Comparison of ENCODE assay signal across 1 cellular context in the genomic region with DNA sequence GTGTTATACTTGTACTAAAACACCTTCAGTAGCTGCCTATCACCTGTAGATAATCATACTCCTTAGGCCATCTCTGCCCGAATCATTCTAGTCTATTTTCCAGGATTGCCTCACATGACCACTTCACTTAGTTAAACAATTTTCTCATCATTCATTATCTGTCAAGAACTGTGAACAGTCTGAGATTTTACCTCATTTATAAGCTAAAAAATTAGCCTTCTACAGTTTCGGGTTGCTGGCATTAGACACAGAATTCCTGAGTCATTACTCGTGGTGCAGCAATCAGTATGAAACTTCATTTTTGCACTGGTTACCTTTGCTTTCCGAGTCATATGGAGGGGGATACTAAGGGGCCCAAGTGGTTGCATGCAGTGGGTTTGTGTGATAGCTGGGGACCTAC.
A peak's percentile ranks its signal among the peaks of the same experiment; 100 is the strongest.
TF ChIP-seq lines count a peak whose summit lies in the region.

No MANE protein-coding gene starts in this region.

TF ChIP-seq in SK-N-SH, 30 proteins besides CTCF, POLR2A, EP300 and RAD21 (continued from another document):
- TF ChIP-seq, protein P1, sequence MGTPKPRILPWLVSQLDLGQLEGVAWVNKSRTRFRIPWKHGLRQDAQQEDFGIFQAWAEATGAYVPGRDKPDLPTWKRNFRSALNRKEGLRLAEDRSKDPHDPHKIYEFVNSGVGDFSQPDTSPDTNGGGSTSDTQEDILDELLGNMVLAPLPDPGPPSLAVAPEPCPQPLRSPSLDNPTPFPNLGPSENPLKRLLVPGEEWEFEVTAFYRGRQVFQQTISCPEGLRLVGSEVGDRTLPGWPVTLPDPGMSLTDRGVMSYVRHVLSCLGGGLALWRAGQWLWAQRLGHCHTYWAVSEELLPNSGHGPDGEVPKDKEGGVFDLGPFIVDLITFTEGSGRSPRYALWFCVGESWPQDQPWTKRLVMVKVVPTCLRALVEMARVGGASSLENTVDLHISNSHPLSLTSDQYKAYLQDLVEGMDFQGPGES (IDR thresholded peaks at IDR 0.05; ENCODE audit: low read depth, low read length): no peak
- TF ChIP-seq MXI1 (IDR thresholded peaks at IDR 0.05; ENCODE audit: low read depth, low read length) (no peak), TEAD4 (IDR thresholded peaks at IDR 0.05; ENCODE audit: borderline replicate concordance, insufficient read depth) (peak; percentile 58; the same call in 1 of the 2 replicates), CHD2 (IDR thresholded peaks at IDR 0.05; ENCODE audit: low read length, partially characterized antibody) (no peak), NRF1 (IDR thresholded peaks at IDR 0.05; ENCODE audit: low read depth, low read length) (no peak), FOSL2 (IDR thresholded peaks at IDR 0.05; ENCODE audit: borderline replicate concordance, low read depth) (peak; percentile 44; the same call in 1 of the 2 replicates), EZH2phosphoT487 (IDR thresholded peaks at IDR 0.05; ENCODE audit: borderline replicate concordance, low read depth) (no peak)
